1 cellular context compared by ENCODE assay signal in genomic region chr1:214451591-214451990, GRCh38.
TF ChIP-seq lines count a peak whose summit lies in the region.

No MANE protein-coding gene starts in this region.

TF ChIP-seq in SK-N-SH treated with all-trans-retinoic acid at 6 μM for 48 hours, 23 proteins besides CTCF, POLR2A, EP300 and RAD21 (continued from another document):
- TF ChIP-seq ZNF8 (CRISPR knock-in tag; IDR thresholded peaks at IDR 0.05) = no peak
- TF ChIP-seq GLIS3 (CRISPR knock-in tag; IDR thresholded peaks at IDR 0.05) = no peak
- TF ChIP-seq ZNF70 (CRISPR knock-in tag; IDR thresholded peaks at IDR 0.05) = no peak
- no peak for TF ChIP-seq CSRNP3 (CRISPR knock-in tag; IDR thresholded peaks at IDR 0.05)
- no peak for TF ChIP-seq TOX (CRISPR knock-in tag; IDR thresholded peaks at IDR 0.05; ENCODE audit: borderline replicate concordance)
- no peak for TF ChIP-seq PPARA (CRISPR knock-in tag; IDR thresholded peaks at IDR 0.05; ENCODE audit: borderline replicate concordance)
- TF ChIP-seq SNAI2 (CRISPR knock-in tag; IDR thresholded peaks at IDR 0.05) = no peak
- no peak for TF ChIP-seq CREB5 (CRISPR knock-in tag; IDR thresholded peaks at IDR 0.05; ENCODE audit: low read depth)
- TF ChIP-seq ARNTL (CRISPR knock-in tag; IDR thresholded peaks at IDR 0.05; ENCODE audit: borderline replicate concordance, low read depth) = no peak
